Comparison of ENCODE assay signal across 17 cellular contexts in genomic region chr10:78567680-78568453, GRCh38.
DNase-seq lines count a peak whose midpoint lies in the region; ATAC-seq, FAIRE-seq and TF ChIP-seq lines count a peak whose summit lies in the region.
"Had no signal": no experiment of that assay in that cellular context is flagged by ENCODE, and none has a peak within 500 bp of the region (broad histone marks: within the 10 kb centered on the region; RNA-seq: fewer than 3 reads in every experiment).

No MANE protein-coding gene starts in this region.

- peaks cover 32% of the 10 kb centered on the region for H3K4me1 ChIP-seq in HepG2 (ENCODE audit: insufficient read depth, low read length)
- no peaks in the 10 kb centered on the region for H3K4me1 ChIP-seq in right lobe of liver
- H3K4me1 ChIP-seq in lower lobe of right lung = no peaks in the 10 kb centered on the region

- no TSS peak for BruUV-seq in HepG2 (replicated peaks; lab: Mats Ljungman, UMichigan)

- no peak for TF ChIP-seq RAD21 in HepG2 (CRISPR knock-in tag; IDR thresholded peaks at IDR 0.05)

- no peak for TF ChIP-seq POLR2A in HepG2 (IDR thresholded peaks at IDR 0.05; ENCODE audit: insufficient read depth in 1 of 2, low read depth in 2 of 2, low read length in 2 of 2)
- no peak for TF ChIP-seq POLR2A in right lobe of liver (IDR thresholded peaks at IDR 0.05)
- TF ChIP-seq POLR2A in GM18505 (IDR thresholded peaks at IDR 0.05; ENCODE audit: borderline replicate concordance, extremely low read depth, insufficient read depth, insufficient read length) = no peak

- ATAC-seq in HepG2 (no peak), right lobe of liver (no peak), lower lobe of right lung (no peak), GM18505 (IDR thresholded peaks at IDR 0.05; ENCODE audit: unreplicated experiment) (no peak), GM19035 (IDR thresholded peaks at IDR 0.05; ENCODE audit: unreplicated experiment) (no peak), HG03108 (IDR thresholded peaks at IDR 0.05; ENCODE audit: unreplicated experiment) (no peak)
- ATAC-seq: activated CD4-positive, CD25-positive, alpha-beta regulatory T cell treated with anti-CD3 and anti-CD28 coated beads, Interleukin-2, amount 50 U/mL, for 24 hours; HCT116; K562 had no signal

- intact Hi-C loops in HepG2 (cut with micrococcal nuclease; ENCODE audit: unreplicated experiment) = no loop called here
- intact Hi-C loops in right lobe of liver (cut with DNase I) = no loop called here
- intact Hi-C loops in lower lobe of right lung (cut with DNase I) = no loop called here

- H2AFZ ChIP-seq in HepG2 (ENCODE audit: low read length) = peak overlapping the region; percentile 38

- peaks cover 4 to 37% of the 10 kb centered on the region in 2 experiments; a peak in 4 of 5 replicates for H3K27me3 ChIP-seq in HepG2 (ENCODE audit: control insufficient read depth in 1 of 2, insufficient read depth in 2 of 2, low read length in 2 of 2)
- no peaks in the 10 kb centered on the region for H3K27me3 ChIP-seq in right lobe of liver
- no peaks in the 10 kb centered on the region for H3K27me3 ChIP-seq in lower lobe of right lung (ENCODE audit: low read depth)

- in situ Hi-C loops in HepG2 (cut with HindIII; ENCODE audit: extremely low pct_ligation_motif_present, low pct_unique_long_range_greater_than_20kb) = no loop called here

- no peak for TF ChIP-seq EP300 in HepG2 (IDR thresholded peaks at IDR 0.05; ENCODE audit: low read depth in 2 of 2, low read length in 2 of 2)
- TF ChIP-seq EP300 in HepG2 (CRISPR knock-in tag; IDR thresholded peaks at IDR 0.05; ENCODE audit: borderline replicate concordance) = no peak

- peak; percentile 35 for DNase-seq in HepG2 (ENCODE audit: low spot score)
- DNase-seq in right lobe of liver = no peak
- DNase-seq in NCI-H748 treated with DMSO at 0.1 percent for 48 hours (lab: John Stamatoyannopoulos, UW) = peak; percentile 87
- peak; percentile 49 for DNase-seq in lower lobe of right lung
- no peak for DNase-seq in RKO (ENCODE audit: low spot score)
- DNase-seq: DMS 273 treated with DMSO at 0.1 percent for 48 hours; foreskin fibroblast; NCI-H1694 treated with DMSO at 0.1 percent for 48 hours; OCI-M1; stimulated activated naive CD4-positive, alpha-beta T cell treated with Interleukin-2 at 50 U/mL for 16 hours; T-helper 1 cell had no signal

- H3K9ac ChIP-seq in HepG2 (ENCODE audit: insufficient read depth, low read depth, low read length) = no peak overlapping the region

- peak overlapping the region; percentile 53 for H3K4me2 ChIP-seq in HepG2 (ENCODE audit: low read depth, low read length)

- POLR2A ChIA-PET in HepG2 (lab: Yijun Ruan, JAX) = interaction anchor here (1.2 kb wide), 1 partner anchor 110 kb away, joined by 3 read pairs; no protein-coding TSS in a partner anchor

- H3K4me3 ChIP-seq in HepG2 (replicated peaks in 1 of 3; ENCODE audit: insufficient read depth in 1 of 3, low read depth in 2 of 3, low read length in 3 of 3) (peak overlapping the region in 1 of 3 experiments; percentile 36; a peak in 1 of 6 replicates), right lobe of liver (no peak overlapping the region), lower lobe of right lung (no peak overlapping the region)
- H3K4me3 ChIP-seq: K562 had no signal

- no peak overlapping the region for H3K27ac ChIP-seq in HepG2 (ENCODE audit: extremely low read length, insufficient read depth, low read length)
- no peak overlapping the region for H3K27ac ChIP-seq in right lobe of liver
- H3K27ac ChIP-seq in lower lobe of right lung = no peak overlapping the region

- H3K9me3 ChIP-seq in HepG2 (ENCODE audit: low read length) = no peaks in the 10 kb centered on the region
- no peaks in the 10 kb centered on the region for H3K9me3 ChIP-seq in right lobe of liver
- no peaks in the 10 kb centered on the region for H3K9me3 ChIP-seq in lower lobe of right lung

- 31% methylated on average over 9 of the region's 10 CpGs for WGBS in HepG2 (ENCODE audit: low lambda C conversion rate)
- WGBS in right lobe of liver (ENCODE audit: insufficient coverage, low coverage, low lambda C conversion rate, missing lambda C conversion rate) = 74% methylated on average over 10 of the region's 10 CpGs

- H3K79me2 ChIP-seq in HepG2 (ENCODE audit: insufficient read depth, low read length) = no peaks in the 10 kb centered on the region

- FAIRE-seq in HepG2 (lab: Jason Lieb, UNC) = peak; percentile 26
- FAIRE-seq: K562 had no signal

- TF ChIP-seq CTCF in HepG2 (CRISPR knock-in tag; IDR thresholded peaks at IDR 0.05) (no peak), right lobe of liver (IDR thresholded peaks at IDR 0.05) (no peak), lower lobe of right lung (IDR thresholded peaks at IDR 0.05) (no peak)

- CTCF ChIA-PET in HepG2 (lab: Yijun Ruan, JAX; ENCODE audit: low intra/inter-chr PET ratio, low total read pairs) = no interaction called here

- no peaks in the 10 kb centered on the region for H4K20me1 ChIP-seq in HepG2 (ENCODE audit: insufficient read depth, low read length)

- no peaks in the 10 kb centered on the region for H3K36me3 ChIP-seq in HepG2 (replicated peaks in 1 of 2; ENCODE audit: control insufficient read depth in 1 of 2, insufficient read depth in 2 of 2, low read length in 2 of 2)
- no peaks in the 10 kb centered on the region for H3K36me3 ChIP-seq in right lobe of liver
- no peaks in the 10 kb centered on the region for H3K36me3 ChIP-seq in lower lobe of right lung

TF ChIP-seq in HepG2, 621 proteins besides CTCF, POLR2A, EP300 and RAD21 (continues in another document):
- TF ChIP-seq SRY (CRISPR knock-in tag; IDR thresholded peaks at IDR 0.05) = no peak
- 0 out of 2 replicates have a peak, but pooled peaks have one; percentile 19 for TF ChIP-seq FOXA3 (CRISPR knock-in tag; IDR thresholded peaks at IDR 0.05)
- peak; percentile 92 for TF ChIP-seq SOX5 (CRISPR knock-in tag; IDR thresholded peaks at IDR 0.05; ENCODE audit: borderline replicate concordance)
- no peak for TF ChIP-seq HDAC2 (CRISPR knock-in tag; IDR thresholded peaks at IDR 0.05)
- TF ChIP-seq PHF8 (CRISPR knock-in tag; IDR thresholded peaks at IDR 0.05) = no peak
- no peak for TF ChIP-seq ARNTL (CRISPR knock-in tag; IDR thresholded peaks at IDR 0.05)
- 0 out of 2 replicates have a peak, but pooled peaks have one; percentile 17 for TF ChIP-seq HNF1B (CRISPR knock-in tag; IDR thresholded peaks at IDR 0.05)
- peak; percentile 53; the same call in 1 of the 2 replicates for TF ChIP-seq CEBPB (IDR thresholded peaks at IDR 0.05; ENCODE audit: borderline replicate concordance, low read depth, low read length)
- TF ChIP-seq, protein P1, sequence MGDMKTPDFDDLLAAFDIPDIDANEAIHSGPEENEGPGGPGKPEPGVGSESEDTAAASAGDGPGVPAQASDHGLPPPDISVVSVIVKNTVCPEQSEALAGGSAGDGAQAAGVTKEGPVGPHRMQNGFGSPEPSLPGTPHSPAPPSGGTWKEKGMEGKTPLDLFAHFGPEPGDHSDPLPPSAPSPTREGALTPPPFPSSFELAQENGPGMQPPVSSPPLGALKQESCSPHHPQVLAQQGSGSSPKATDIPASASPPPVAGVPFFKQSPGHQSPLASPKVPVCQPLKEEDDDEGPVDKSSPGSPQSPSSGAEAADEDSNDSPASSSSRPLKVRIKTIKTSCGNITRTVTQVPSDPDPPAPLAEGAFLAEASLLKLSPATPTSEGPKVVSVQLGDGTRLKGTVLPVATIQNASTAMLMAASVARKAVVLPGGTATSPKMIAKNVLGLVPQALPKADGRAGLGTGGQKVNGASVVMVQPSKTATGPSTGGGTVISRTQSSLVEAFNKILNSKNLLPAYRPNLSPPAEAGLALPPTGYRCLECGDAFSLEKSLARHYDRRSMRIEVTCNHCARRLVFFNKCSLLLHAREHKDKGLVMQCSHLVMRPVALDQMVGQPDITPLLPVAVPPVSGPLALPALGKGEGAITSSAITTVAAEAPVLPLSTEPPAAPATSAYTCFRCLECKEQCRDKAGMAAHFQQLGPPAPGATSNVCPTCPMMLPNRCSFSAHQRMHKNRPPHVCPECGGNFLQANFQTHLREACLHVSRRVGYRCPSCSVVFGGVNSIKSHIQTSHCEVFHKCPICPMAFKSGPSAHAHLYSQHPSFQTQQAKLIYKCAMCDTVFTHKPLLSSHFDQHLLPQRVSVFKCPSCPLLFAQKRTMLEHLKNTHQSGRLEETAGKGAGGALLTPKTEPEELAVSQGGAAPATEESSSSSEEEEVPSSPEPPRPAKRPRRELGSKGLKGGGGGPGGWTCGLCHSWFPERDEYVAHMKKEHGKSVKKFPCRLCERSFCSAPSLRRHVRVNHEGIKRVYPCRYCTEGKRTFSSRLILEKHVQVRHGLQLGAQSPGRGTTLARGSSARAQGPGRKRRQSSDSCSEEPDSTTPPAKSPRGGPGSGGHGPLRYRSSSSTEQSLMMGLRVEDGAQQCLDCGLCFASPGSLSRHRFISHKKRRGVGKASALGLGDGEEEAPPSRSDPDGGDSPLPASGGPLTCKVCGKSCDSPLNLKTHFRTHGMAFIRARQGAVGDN (CRISPR knock-in tag; IDR thresholded peaks at IDR 0.05) = peak; percentile 35; the same call in 1 of the 2 replicates
- TF ChIP-seq SRF (IDR thresholded peaks at IDR 0.05; ENCODE audit: low read depth, low read length) = no peak
- TF ChIP-seq SOX6 (IDR thresholded peaks at IDR 0.05) = no peak
- peak; percentile 67 for TF ChIP-seq SOX6 (CRISPR knock-in tag; IDR thresholded peaks at IDR 0.05)
- peak; percentile 87 for TF ChIP-seq BHLHE40 (IDR thresholded peaks at IDR 0.05; ENCODE audit: low read length)

Comparison
In these comparisons a context has a peak if more than half of its experiments do, and no peak if none do; other contexts are left out.
1. DNase-seq: peak in HepG2 (single experiment), NCI-H748 treated with DMSO at 0.1 percent for 48 hours (single experiment) and lower lobe of right lung (single experiment); none in right lobe of liver (0 of 3) and RKO (single experiment).